Comparison of ENCODE assay signal across 9 cellular contexts in genomic region chr1:202656951-202657646, GRCh38. TPM values are rescaled to one million over a fixed set of nuclear protein-coding genes. Genes with fewer than 3 reads are reported as not detected.
DNase-seq lines count a peak whose midpoint lies in the region; ATAC-seq and TF ChIP-seq lines count a peak whose summit lies in the region.
"Had no signal": no experiment of that assay in that cellular context is flagged by ENCODE, and none has a peak within 500 bp of the region (broad histone marks: within the 10 kb centered on the region; RNA-seq: fewer than 3 reads in every experiment).

No MANE protein-coding gene starts in this region.

- TF ChIP-seq CTCF in AG09309 (IDR thresholded peaks at IDR 0.05; ENCODE audit: control insufficient read depth, insufficient read depth, low read depth, low read length, missing control alignments) (peak; percentile 23), WERI-Rb-1 (IDR thresholded peaks at IDR 0.05; ENCODE audit: low read depth, low read length) (peak; percentile 50)

- H3K27ac ChIP-seq in WERI-Rb-1 (no peak overlapping the region), iPS DF 6.9 (ENCODE audit: low read length) (no peak overlapping the region)

- H3K9me3 ChIP-seq in WERI-Rb-1 (ENCODE audit: severe bottlenecking), result no peaks in the 10 kb centered on the region
- H3K9me3 ChIP-seq in iPS DF 6.9 (ENCODE audit: control insufficient read depth, insufficient read depth, low read length), result no peaks in the 10 kb centered on the region

- no peak for ATAC-seq in GM18870 (IDR thresholded peaks at IDR 0.05; ENCODE audit: unreplicated experiment)
- ATAC-seq in GM18505 (IDR thresholded peaks at IDR 0.05; ENCODE audit: unreplicated experiment), result no peak

- no CpG with 5 or more reads among the region's 7 CpGs for WGBS in iPS DF 6.9 (ENCODE audit: insufficient coverage, insufficient read length)

- TF ChIP-seq POLR2A in GM18505 (IDR thresholded peaks at IDR 0.05; ENCODE audit: borderline replicate concordance, extremely low read depth, insufficient read depth, insufficient read length), result no peak

- no peak for DNase-seq in AG09309 (ENCODE audit: low read depth)
- DNase-seq in HPDE6-E6E7 (ENCODE audit: extremely low spot score), result peak; percentile 13
- no peak for DNase-seq in WERI-Rb-1
- DNase-seq in iPS DF 6.9 (ENCODE audit: low read depth, low spot score), result peak; percentile 72
- no peak for DNase-seq in cardiac septum (ENCODE audit: low spot score)
- DNase-seq in NCI-H1436 treated with DMSO at 0.1 percent for 48 hours (lab: John Stamatoyannopoulos, UW), result no peak
- DNase-seq: NCI-H2081 treated with DMSO at 0.1 percent for 48 hours had no signal

- H3K36me3 ChIP-seq in WERI-Rb-1 (no peaks in the 10 kb centered on the region), iPS DF 6.9 (ENCODE audit: control insufficient read depth, insufficient read depth, low read length) (no peaks in the 10 kb centered on the region)

- intact Hi-C loops in cardiac septum (cut with DNase I), result no loop called here

- H3K27me3 ChIP-seq in WERI-Rb-1 (ENCODE audit: insufficient read depth, low read depth, severe bottlenecking) (no peaks in the 10 kb centered on the region), iPS DF 6.9 (ENCODE audit: control insufficient read depth, insufficient read depth, low read length) (no peaks in the 10 kb centered on the region)

- peaks cover 1% of the 10 kb centered on the region for H3K4me1 ChIP-seq in iPS DF 6.9 (ENCODE audit: control insufficient read depth, insufficient read depth, low read length)

- H3K4me3 ChIP-seq in AG09309 (ENCODE audit: control insufficient read depth, low read depth, low read length) (no peak overlapping the region), WERI-Rb-1 (ENCODE audit: low read depth, low read length) (no peak overlapping the region), iPS DF 6.9 (ENCODE audit: low read length) (no peak overlapping the region)

RNA-seq across cellular contexts. Expression of gene SYT2, which starts 53.2 kb away (rescaled TPM):
- not detected for total RNA-seq in cardiac septum

Comparison
In these comparisons a context has a peak if more than half of its experiments do, and no peak if none do; other contexts are left out.
1. DNase-seq: peak in HPDE6-E6E7 (single experiment) and iPS DF 6.9 (single experiment); none in AG09309 (single experiment), WERI-Rb-1 (single experiment), cardiac septum (single experiment) and NCI-H1436 treated with DMSO at 0.1 percent for 48 hours (single experiment).